9 cellular contexts compared by ENCODE assay signal in the genomic region with DNA sequence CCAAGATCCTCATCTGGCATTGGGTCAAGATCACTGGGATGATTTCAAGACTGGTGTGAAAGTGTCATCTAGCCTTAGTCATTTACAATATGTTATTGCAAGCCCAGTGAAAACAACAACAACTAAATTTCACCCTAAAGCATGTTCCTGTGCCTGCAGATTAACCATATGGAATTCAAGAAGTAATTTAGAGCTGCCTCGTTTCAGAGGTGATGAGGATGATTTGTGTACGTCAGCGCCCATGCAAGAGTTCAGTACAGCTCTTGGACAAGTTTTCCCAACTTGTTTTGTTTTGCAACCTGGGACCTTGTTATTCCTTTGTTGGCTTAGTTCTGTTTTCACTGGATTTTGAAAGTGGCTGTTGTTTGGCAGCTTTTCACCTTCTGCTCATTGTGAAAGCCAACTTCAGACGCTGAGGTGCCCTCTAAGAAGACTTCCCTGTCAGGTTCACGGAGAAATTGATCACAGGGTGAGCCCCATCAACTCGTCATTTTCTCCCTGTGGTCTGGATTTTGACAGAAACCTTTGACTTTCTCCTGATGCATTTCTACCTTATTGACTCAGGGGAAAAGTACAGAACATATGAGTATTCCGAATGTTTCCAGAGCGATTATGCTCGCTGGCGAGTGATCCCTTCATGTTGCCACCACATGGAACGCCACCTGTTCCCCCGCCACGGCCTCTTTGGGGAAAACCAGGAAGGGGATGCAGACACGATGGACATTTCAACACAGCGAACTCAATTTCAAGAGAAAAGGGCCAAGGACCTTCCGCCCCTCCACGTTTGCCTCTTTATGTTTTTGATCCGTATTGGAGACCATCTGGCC.
DNase-seq lines count a peak whose midpoint lies in the region; ATAC-seq, FAIRE-seq and TF ChIP-seq lines count a peak whose summit lies in the region.
"Had no signal": no experiment of that assay in that cellular context is flagged by ENCODE, and none has a peak within 500 bp of the region (broad histone marks: within the 10 kb centered on the region; RNA-seq: fewer than 3 reads in every experiment).

No MANE protein-coding gene starts in this region.

- ATAC-seq in GM19455 (IDR thresholded peaks at IDR 0.05; ENCODE audit: unreplicated experiment), result no peak
- ATAC-seq in GM21717 (IDR thresholded peaks at IDR 0.05; ENCODE audit: unreplicated experiment), result no peak

- peak overlapping the region; percentile 93 for H3K27ac ChIP-seq in keratinocyte (ENCODE audit: control insufficient read depth, insufficient read depth, low read length)

- H2AFZ ChIP-seq in keratinocyte (ENCODE audit: control insufficient read depth, low read length), result no peak overlapping the region

- peak overlapping the region in 2 of 3 experiments; percentile 24 to 47 for H3K4me3 ChIP-seq in keratinocyte (ENCODE audit: control insufficient read depth in 2 of 3, extremely low read depth in 1 of 3, insufficient read depth in 2 of 3, low read depth in 1 of 3, low read length in 3 of 3)

- H3K9me3 ChIP-seq in keratinocyte (ENCODE audit: control insufficient read depth, low read depth, low read length), result peaks cover 2% of the 10 kb centered on the region

- DNase-seq in A172 (ENCODE audit: low spot score) (peak; percentile 65), HCEC 1CT (peak; percentile 70), amniotic epithelial cell (ENCODE audit: low read depth) (peak; percentile 90), keratinocyte (ENCODE audit: low read depth, low spot score) (no peak), G401 (ENCODE audit: low spot score) (no peak), NCI-H2107 (lab: John Stamatoyannopoulos, UW) (no peak)
- DNase-seq: NCI-H1694 had no signal

- no peaks in the 10 kb centered on the region for H3K79me2 ChIP-seq in keratinocyte (ENCODE audit: control insufficient read depth, insufficient read depth, low read length)

- H3K4me1 ChIP-seq in keratinocyte (ENCODE audit: control insufficient read depth, extremely low read depth, insufficient read depth, low read length), result peaks cover 32% of the 10 kb centered on the region

- dilution Hi-C loops in keratinocyte (cut with MboI; ENCODE audit: extremely low pct_ligation_motif_present, low sequenced_read_pairs), result no loop called here

- TF ChIP-seq CTCF in keratinocyte (optimal IDR thresholded peaks at IDR 0.05 in 1 of 3, IDR thresholded peaks at IDR 0.05 in 1 of 3, conservative IDR thresholded peaks at IDR 0.05 in 1 of 3; ENCODE audit: extremely low read depth in 1 of 3, insufficient read depth in 2 of 3, low read length in 3 of 3), result no peak

- FAIRE-seq in keratinocyte (lab: Jason Lieb, UNC), result peak; percentile 51

- peak overlapping the region; percentile 89 for H3K4me2 ChIP-seq in keratinocyte (ENCODE audit: control insufficient read depth, extremely low read depth, insufficient read depth, low read depth, low read length)

- no peaks in the 10 kb centered on the region for H3K27me3 ChIP-seq in keratinocyte (ENCODE audit: control insufficient read depth, extremely low read depth, insufficient read depth, low read length)

- no peaks in the 10 kb centered on the region for H3K9me1 ChIP-seq in keratinocyte (ENCODE audit: control insufficient read depth, extremely low read depth, insufficient read depth, low read length)

- peak overlapping the region; percentile 60 for H3K9ac ChIP-seq in keratinocyte (ENCODE audit: control insufficient read depth, extremely low read depth, insufficient read depth, low read length)

- in situ Hi-C loops in G401 (cut with HindIII; ENCODE audit: low sequenced_read_pairs), result no loop called here

- H3K36me3 ChIP-seq in keratinocyte (ENCODE audit: control insufficient read depth in 2 of 2, extremely low read depth in 1 of 2, insufficient read depth in 2 of 2, low read length in 2 of 2), result no peaks in the 10 kb centered on the region

- H4K20me1 ChIP-seq in keratinocyte (ENCODE audit: control insufficient read depth, extremely low read depth, insufficient read depth, low read length), result no peaks in the 10 kb centered on the region

Comparison
In these comparisons a context has a peak if more than half of its experiments do, and no peak if none do; other contexts are left out.
1. DNase-seq: peak in A172 (single experiment), HCEC 1CT (single experiment) and amniotic epithelial cell (single experiment); none in keratinocyte (single experiment), G401 (single experiment) and NCI-H2107 (single experiment).